8 cellular contexts compared by ENCODE assay signal in genomic region chr7:131327626-131328386, GRCh38. TPM values are rescaled to one million over a fixed set of nuclear protein-coding genes. Genes with fewer than 3 reads are reported as not detected.
A peak's percentile ranks its signal among the peaks of the same experiment; 100 is the strongest.
DNase-seq lines count a peak whose midpoint lies in the region; ATAC-seq, FAIRE-seq and TF ChIP-seq lines count a peak whose summit lies in the region.

MKLN1 (plus strand) TSS chr7:131327876; CDS start chr7:131327900, 24 bp downstream.

- peak within 1 kb of the TSS; percentile 86 to 93 for H3K4me3 ChIP-seq in prostate gland

- peak; percentile 90 for FAIRE-seq in GM12892 (lab: Jason Lieb, UNC)

- intact Hi-C loops in T-helper 1 cell treated with Interleukin-12 subunit alpha and Interleukin-12 subunit beta and Interleukin-4 antibody, amounts not matched to agents 30 ng/mL and 1 ng/mL, for 36 hours (cut with micrococcal nuclease), result loop anchor here (1.0 to 10.0 kb wide), 13 partner anchors 43 to 1755 kb away; partner anchors contain the start of genes CEP41, CHCHD3, COPG2 and KLHDC10
- intact Hi-C loops in left cardiac atrium (cut with DNase I), result loop anchor here in 1 of 2 donors (10.0 kb wide), 1 partner anchor 77 kb away; no protein-coding TSS in a partner anchor
- intact Hi-C loops in prostate gland (cut with DNase I), result no loop called here

- H3K4me1 ChIP-seq in prostate gland (replicated peaks), result peaks cover 8% of the 10 kb centered on the region

- peak; percentile 82 for DNase-seq in GM12892 (ENCODE audit: insufficient read length)
- peak; percentile 94 to 96 (median 96) for DNase-seq in NCI-H1417 (lab: John Stamatoyannopoulos, UW)
- DNase-seq in amniotic epithelial cell (ENCODE audit: low read depth), result peak; percentile 80
- DNase-seq in left cardiac atrium, result peak; percentile 96
- peak; percentile 92 for DNase-seq in prostate gland (ENCODE audit: low spot score)
- DNase-seq in ureter (ENCODE audit: low spot score), result peak; percentile 92

- H3K27me3 ChIP-seq in prostate gland (replicated peaks; ENCODE audit: insufficient read depth), result no peaks in the 10 kb centered on the region

- peak within 1 kb of the TSS; percentile 97 to 98 for H3K27ac ChIP-seq in prostate gland

- H3K9me3 ChIP-seq in prostate gland, result no peaks in the 10 kb centered on the region

- no peak for TF ChIP-seq CTCF in prostate gland (IDR thresholded peaks at IDR 0.05)

- H3K36me3 ChIP-seq in prostate gland, result no peaks in the 10 kb centered on the region

- peak; percentile 97 for TF ChIP-seq POLR2A in GM12892 (IDR thresholded peaks at IDR 0.05; ENCODE audit: low read depth, low read length)
- TF ChIP-seq POLR2A in prostate gland (IDR thresholded peaks at IDR 0.05), result peak; percentile 80

- ATAC-seq in HG02759 (IDR thresholded peaks at IDR 0.05; ENCODE audit: unreplicated experiment), result peak; percentile 94
- ATAC-seq in left cardiac atrium, result peak; percentile 99

- whole genome bisulfite sequencing in prostate gland, result under 1% methylated on average over 70 of the region's 70 CpGs

RNA-seq across cellular contexts. Expression of gene MKLN1, which starts in this region (rescaled TPM):
- polyA plus RNA-seq in GM12892 (2012; ENCODE audit: missing spikeins), result 20.0 TPM
- 44.2 and 46.1 TPM in 2 replicates for total RNA-seq in T-helper 1 cell treated with Interleukin-12 subunit alpha and Interleukin-12 subunit beta and Interleukin-4 antibody, amounts not matched to agents 30 ng/mL and 1 ng/mL, for 36 hours
- total RNA-seq in left cardiac atrium, result 10 to 100 TPM; 39.7 to 48.3 TPM
- total RNA-seq in prostate gland, result 10 to 100 TPM; 53.1 to 58.1 TPM
- 99.6 TPM for total RNA-seq in ureter

Comparison
In these comparisons a context has a peak if more than half of its experiments do, and no peak if none do; other contexts are left out.
1. Peak in every context shown above with its lines: DNase-seq, ATAC-seq, H3K4me3 ChIP-seq and H3K27ac ChIP-seq.